12 cellular contexts compared by ENCODE assay signal in genomic region chr10:133377025-133377817, GRCh38. TPM values are rescaled to one million over a fixed set of nuclear protein-coding genes. Genes with fewer than 3 reads are reported as not detected.
DNase-seq lines count a peak whose midpoint lies in the region; ATAC-seq and TF ChIP-seq lines count a peak whose summit lies in the region.
"Had no signal": no experiment of that assay in that cellular context is flagged by ENCODE, and none has a peak within 500 bp of the region (broad histone marks: within the 10 kb centered on the region; RNA-seq: fewer than 3 reads in every experiment).

No MANE protein-coding gene starts in this region.

- H3K36me3 ChIP-seq in lower lobe of right lung (no peaks in the 10 kb centered on the region), thoracic aorta (no peaks in the 10 kb centered on the region), upper lobe of left lung (no peaks in the 10 kb centered on the region)

- peaks cover 12% of the 10 kb centered on the region for H3K4me1 Mint-ChIP-seq in activated naive CD4-positive, alpha-beta T cell treated with anti-CD3 and anti-CD28 coated beads, Interleukin-2, amount 10 ng/mL, durations not matched to agents 7 days and 5 days
- H3K4me1 Mint-ChIP-seq in activated CD4-positive, alpha-beta memory T cell treated with anti-CD3 and anti-CD28 coated beads, Interleukin-2, amount 10 ng/mL, durations not matched to agents 7 days and 5 days: peaks cover 19% of the 10 kb centered on the region

- CTCF ChIA-PET in activated naive CD4-positive, alpha-beta T cell treated with anti-CD3 and anti-CD28 coated beads, Interleukin-2, amount 10 ng/mL, durations not matched to agents 7 days and 5 days (lab: Charles Lee): no interaction called here
- CTCF ChIA-PET in activated CD4-positive, alpha-beta memory T cell treated with anti-CD3 and anti-CD28 coated beads, Interleukin-2, amount 10 ng/mL, durations not matched to agents 7 days and 5 days (lab: Charles Lee): interaction anchor here (1.2 to 1.4 kb wide), 3 partner anchors 10 to 13 kb away, joined by 3 to 4 read pairs (median 3); no protein-coding TSS in a partner anchor

- H3K4me3 ChIP-seq in lower lobe of right lung (no peak overlapping the region), thoracic aorta (peak overlapping the region; percentile 97), upper lobe of left lung (no peak overlapping the region)

- no peak for ATAC-seq in activated naive CD4-positive, alpha-beta T cell treated with anti-CD3 and anti-CD28 coated beads, Interleukin-2, amount 50 U/mL, for 72 hours
- ATAC-seq in lower lobe of right lung (no peak), thoracic aorta (ENCODE audit: insufficient number of reproducible peaks, low FRiP score, low read depth) (no peak), upper lobe of left lung (ENCODE audit: low FRiP score in 2 of 2) (no peak), HG03108 (IDR thresholded peaks at IDR 0.05; ENCODE audit: unreplicated experiment) (no peak)

- no peaks in the 10 kb centered on the region for H3K36me3 Mint-ChIP-seq in activated naive CD4-positive, alpha-beta T cell treated with anti-CD3 and anti-CD28 coated beads, Interleukin-2, amount 10 ng/mL, durations not matched to agents 7 days and 5 days
- H3K36me3 Mint-ChIP-seq in activated naive CD4-positive, alpha-beta T cell treated with anti-CD3 and anti-CD28 coated beads, Interleukin-2, amount 50 U/mL, for 72 hours: no peaks in the 10 kb centered on the region
- H3K36me3 Mint-ChIP-seq in activated CD4-positive, alpha-beta memory T cell treated with anti-CD3 and anti-CD28 coated beads, Interleukin-2, amount 10 ng/mL, durations not matched to agents 7 days and 5 days (ENCODE audit: low read depth): no peaks in the 10 kb centered on the region

- H3K9me3 ChIP-seq in lower lobe of right lung: no peaks in the 10 kb centered on the region
- H3K9me3 ChIP-seq in thoracic aorta: no peaks in the 10 kb centered on the region
- H3K9me3 ChIP-seq in upper lobe of left lung: no peaks in the 10 kb centered on the region
- H3K9me3 ChIP-seq: esophagus muscularis mucosa had no signal

- H3K27ac ChIP-seq in lower lobe of right lung (no peak overlapping the region), thoracic aorta (no peak overlapping the region), upper lobe of left lung (peak overlapping the region in 1 of 4 donors; percentile 76)

- TF ChIP-seq EP300 in upper lobe of left lung (IDR thresholded peaks at IDR 0.05): no peak

- peak overlapping the region; percentile 54 for H3K4me3 Mint-ChIP-seq in activated naive CD4-positive, alpha-beta T cell treated with anti-CD3 and anti-CD28 coated beads, Interleukin-2, amount 10 ng/mL, durations not matched to agents 7 days and 5 days
- H3K4me3 Mint-ChIP-seq in activated CD4-positive, alpha-beta memory T cell treated with anti-CD3 and anti-CD28 coated beads, Interleukin-2, amount 10 ng/mL, durations not matched to agents 7 days and 5 days: peak overlapping the region; percentile 46

- 93 to 95% methylated on average over 12 to 29 of the region's 30 CpGs for WGBS in upper lobe of left lung, 2 donors

- H3K27me3 ChIP-seq in lower lobe of right lung (ENCODE audit: low read depth): no peaks in the 10 kb centered on the region
- no peaks in the 10 kb centered on the region for H3K27me3 ChIP-seq in thoracic aorta (replicated peaks; ENCODE audit: insufficient read depth)
- no peaks in the 10 kb centered on the region for H3K27me3 ChIP-seq in upper lobe of left lung
- H3K27me3 ChIP-seq: esophagus muscularis mucosa had no signal

- peaks cover 31% of the 10 kb centered on the region for H3K4me1 ChIP-seq in lower lobe of right lung
- peaks cover 15 to 34% of the 10 kb centered on the region in 2 donors for H3K4me1 ChIP-seq in thoracic aorta (ENCODE audit: control insufficient read depth in 1 of 2, low read depth in 2 of 2)
- peaks cover 23 to 41% (median 26%) of the 10 kb centered on the region in 4 donors for H3K4me1 ChIP-seq in upper lobe of left lung

- TF ChIP-seq POLR2A in upper lobe of left lung (IDR thresholded peaks at IDR 0.05): no peak

- POLR2A ChIA-PET in activated CD4-positive, alpha-beta memory T cell treated with anti-CD3 and anti-CD28 coated beads, Interleukin-2, amount 10 ng/mL, durations not matched to agents 7 days and 5 days (lab: Charles Lee): interaction anchor here (2.4 to 6.2 kb wide), 2 partner anchors 13 to 19 kb away, joined by 8 to 68 read pairs; partner anchors contain the start of gene FUOM

- TF ChIP-seq CTCF in lower lobe of right lung (IDR thresholded peaks at IDR 0.05) (no peak), thoracic aorta (IDR thresholded peaks at IDR 0.05) (no peak), upper lobe of left lung (IDR thresholded peaks at IDR 0.05) (no peak)

- no peak overlapping the region for H3K27ac Mint-ChIP-seq in activated naive CD4-positive, alpha-beta T cell treated with anti-CD3 and anti-CD28 coated beads, Interleukin-2, amount 10 ng/mL, durations not matched to agents 7 days and 5 days
- no peak overlapping the region for H3K27ac Mint-ChIP-seq in activated naive CD4-positive, alpha-beta T cell treated with anti-CD3 and anti-CD28 coated beads, Interleukin-2, amount 50 U/mL, for 72 hours
- no peak overlapping the region for H3K27ac Mint-ChIP-seq in activated CD4-positive, alpha-beta memory T cell treated with anti-CD3 and anti-CD28 coated beads, Interleukin-2, amount 10 ng/mL, durations not matched to agents 7 days and 5 days

- no peaks in the 10 kb centered on the region for H3K9me3 Mint-ChIP-seq in activated naive CD4-positive, alpha-beta T cell treated with anti-CD3 and anti-CD28 coated beads, Interleukin-2, amount 10 ng/mL, durations not matched to agents 7 days and 5 days
- H3K9me3 Mint-ChIP-seq in activated naive CD4-positive, alpha-beta T cell treated with anti-CD3 and anti-CD28 coated beads, Interleukin-2, amount 50 U/mL, for 72 hours: no peaks in the 10 kb centered on the region
- no peaks in the 10 kb centered on the region for H3K9me3 Mint-ChIP-seq in activated CD4-positive, alpha-beta memory T cell treated with anti-CD3 and anti-CD28 coated beads, Interleukin-2, amount 10 ng/mL, durations not matched to agents 7 days and 5 days

- DNase-seq in activated naive CD4-positive, alpha-beta T cell treated with anti-CD3 and anti-CD28 coated beads, Interleukin-2, amount 10 ng/mL, durations not matched to agents 7 days and 5 days: no peak
- no peak for DNase-seq in activated naive CD4-positive, alpha-beta T cell treated with anti-CD3 and anti-CD28 coated beads, Interleukin-2, amount 50 U/mL, for 72 hours (ENCODE audit: low spot score in 2 of 2)
- no peak for DNase-seq in activated CD4-positive, alpha-beta memory T cell treated with anti-CD3 and anti-CD28 coated beads, Interleukin-2, amount 10 ng/mL, durations not matched to agents 7 days and 5 days
- DNase-seq in lower lobe of right lung: peak; percentile 50
- DNase-seq in thoracic aorta (ENCODE audit: low spot score): no peak
- no peak for DNase-seq in SKM-1 (lab: John Stamatoyannopoulos, UW; ENCODE audit: unreplicated experiment)
- no peak for DNase-seq in upper lobe of left lung
- DNase-seq: NCI-H2107 had no signal

- intact Hi-C loops in lower lobe of right lung (cut with DNase I): no loop called here

- peaks cover 46% of the 10 kb centered on the region for H3K27me3 Mint-ChIP-seq in activated naive CD4-positive, alpha-beta T cell treated with anti-CD3 and anti-CD28 coated beads, Interleukin-2, amount 10 ng/mL, durations not matched to agents 7 days and 5 days
- H3K27me3 Mint-ChIP-seq in activated CD4-positive, alpha-beta memory T cell treated with anti-CD3 and anti-CD28 coated beads, Interleukin-2, amount 10 ng/mL, durations not matched to agents 7 days and 5 days: peaks cover 8% of the 10 kb centered on the region

RNA-seq across cellular contexts. Expression of gene PAOX, which starts 1.8 kb away (rescaled TPM):
- 1 to 10 TPM; 3.9 to 5.6 TPM for total RNA-seq in activated naive CD4-positive, alpha-beta T cell treated with anti-CD3 and anti-CD28 coated beads, Interleukin-2, amount 50 U/mL, for 72 hours
- total RNA-seq in activated CD4-positive, alpha-beta memory T cell treated with anti-CD3 and anti-CD28 coated beads, Interleukin-2, amount 10 ng/mL, durations not matched to agents 7 days and 5 days: 1 to 10 TPM; 5.9 to 7.8 TPM
- total RNA-seq in lower lobe of right lung (6.9 TPM), thoracic aorta (1 to 10 TPM; 7.0 to 9.1 TPM), upper lobe of left lung (10 to 100 TPM in 3 of 6 donors, 1 to 10 TPM in 3; 4.7 to 24.1 (median 10.3) TPM)

RNA-seq across cellular contexts. Expression of gene ECHS1, which starts 4.1 kb away (rescaled TPM):
- 10 to 100 TPM; 58.5 to 86.0 TPM for total RNA-seq in activated naive CD4-positive, alpha-beta T cell treated with anti-CD3 and anti-CD28 coated beads, Interleukin-2, amount 50 U/mL, for 72 hours
- total RNA-seq in activated CD4-positive, alpha-beta memory T cell treated with anti-CD3 and anti-CD28 coated beads, Interleukin-2, amount 10 ng/mL, durations not matched to agents 7 days and 5 days: 10 to 100 TPM; 31.3 to 31.6 TPM
- total RNA-seq in lower lobe of right lung: 59.5 TPM
- total RNA-seq in thoracic aorta: 10 to 100 TPM; 27.5 to 64.6 TPM
- 10 to 100 TPM; 32.5 to 69.6 (median 53.2) TPM for total RNA-seq in upper lobe of left lung

RNA-seq across cellular contexts. Expression of gene MTG1, which starts 16.7 kb away (rescaled TPM):
- 10 to 100 TPM; 39.8 to 65.0 TPM for total RNA-seq in activated naive CD4-positive, alpha-beta T cell treated with anti-CD3 and anti-CD28 coated beads, Interleukin-2, amount 50 U/mL, for 72 hours
- total RNA-seq in activated CD4-positive, alpha-beta memory T cell treated with anti-CD3 and anti-CD28 coated beads, Interleukin-2, amount 10 ng/mL, durations not matched to agents 7 days and 5 days: 10 to 100 TPM; 41.7 to 42.2 TPM
- total RNA-seq in lower lobe of right lung (41.7 TPM), thoracic aorta (10 to 100 TPM; 18.0 to 18.6 TPM), upper lobe of left lung (100 to 1,000 TPM in 1 of 6 donors, 10 to 100 TPM in 5; 21.0 to 155 (median 40.8) TPM)

RNA-seq across cellular contexts. Expression of gene FUOM, which starts 19.4 kb away (rescaled TPM):
- 10 to 100 TPM; 24.1 to 24.2 TPM for total RNA-seq in activated naive CD4-positive, alpha-beta T cell treated with anti-CD3 and anti-CD28 coated beads, Interleukin-2, amount 50 U/mL, for 72 hours
- 10 to 100 TPM; 11.2 to 11.4 TPM for total RNA-seq in activated CD4-positive, alpha-beta memory T cell treated with anti-CD3 and anti-CD28 coated beads, Interleukin-2, amount 10 ng/mL, durations not matched to agents 7 days and 5 days
- total RNA-seq in lower lobe of right lung: 31.0 TPM
- total RNA-seq in thoracic aorta: 10 to 100 TPM; 13.1 to 26.1 TPM
- 10 to 100 TPM; 15.4 to 37.5 (median 26.0) TPM for total RNA-seq in upper lobe of left lung

RNA-seq across cellular contexts. Expression of gene PRAP1, which starts 30.0 kb away (rescaled TPM):
- total RNA-seq in activated naive CD4-positive, alpha-beta T cell treated with anti-CD3 and anti-CD28 coated beads, Interleukin-2, amount 50 U/mL, for 72 hours: not detected
- total RNA-seq in activated CD4-positive, alpha-beta memory T cell treated with anti-CD3 and anti-CD28 coated beads, Interleukin-2, amount 10 ng/mL, durations not matched to agents 7 days and 5 days: not detected
- total RNA-seq in lower lobe of right lung: not detected
- total RNA-seq in thoracic aorta: not detected
- not detected for total RNA-seq in upper lobe of left lung
- total RNA-seq: esophagus muscularis mucosa, mononuclear cell, ureter had no signal
